ENCODE assay signal across 21 cellular contexts in the genomic region with DNA sequence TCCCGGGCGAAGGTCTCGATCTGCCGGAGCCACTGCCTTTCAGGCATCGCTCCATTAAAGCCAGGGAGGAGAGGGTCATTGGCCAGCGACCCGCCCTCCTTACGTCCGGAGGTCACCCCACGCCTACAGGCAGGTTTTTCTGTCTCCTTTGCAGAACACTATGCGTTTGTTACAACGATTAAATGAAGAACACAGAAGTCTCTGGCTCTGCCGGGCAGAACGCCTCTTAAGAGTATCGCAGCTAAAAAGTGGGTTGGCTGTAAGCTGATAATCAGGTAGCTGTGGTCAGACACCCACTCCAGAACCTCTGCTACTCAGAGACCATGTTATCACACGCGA. TPM values are rescaled to one million over a fixed set of nuclear protein-coding genes. Genes with fewer than 3 reads are reported as not detected.
DNase-seq lines count a peak whose midpoint lies in the region; TF ChIP-seq lines count a peak whose summit lies in the region.
"Had no signal": no experiment of that assay in that cellular context is flagged by ENCODE, and none has a peak within 500 bp of the region (broad histone marks: within the 10 kb centered on the region; RNA-seq: fewer than 3 reads in every experiment).

No MANE protein-coding gene starts in this region.

- H2BK5ac ChIP-seq in mesendoderm (ENCODE audit: low read length) = peak overlapping the region; percentile 23

- peaks cover 2% of the 10 kb centered on the region for H3K36me3 Mint-ChIP-seq in endodermal cell (ENCODE audit: low read depth)
- H3K36me3 Mint-ChIP-seq in activated CD4-positive, alpha-beta T cell treated with anti-CD3 and anti-CD28 coated beads, Interleukin-2, amount 10 ng/mL, durations not matched to agents 24 days and 14 days (ENCODE audit: low read depth) = peaks cover 2% of the 10 kb centered on the region

- peak overlapping the region; percentile 49 for H3K4me2 ChIP-seq in mesendoderm (ENCODE audit: low read length)
- H3K4me2 ChIP-seq: BLaER1 treated with 17β-estradiol and CSF1 and Interleukin-3, amounts not matched to agents 10 nM and 100 nM; KMS-11 had no signal

- peaks cover 13% of the 10 kb centered on the region for H3K27me3 Mint-ChIP-seq in endodermal cell (ENCODE audit: insufficient read depth)
- H3K27me3 Mint-ChIP-seq in activated CD4-positive, alpha-beta T cell treated with anti-CD3 and anti-CD28 coated beads, Interleukin-2, amount 10 ng/mL, durations not matched to agents 24 days and 14 days = peaks cover 69% of the 10 kb centered on the region

- peak overlapping the region; percentile 86 for H3K4me3 Mint-ChIP-seq in endodermal cell
- no peak overlapping the region for H3K4me3 Mint-ChIP-seq in activated CD4-positive, alpha-beta T cell treated with anti-CD3 and anti-CD28 coated beads, Interleukin-2, amount 10 ng/mL, durations not matched to agents 24 days and 14 days

- H3K56ac ChIP-seq in mesendoderm (ENCODE audit: low read length) = peak overlapping the region; percentile 86

- no peaks in the 10 kb centered on the region for H3K9me3 ChIP-seq in cardiac muscle cell (ENCODE audit: low read depth)
- no peaks in the 10 kb centered on the region for H3K9me3 ChIP-seq in left ventricle myocardium inferior (replicated peaks)
- H3K9me3 ChIP-seq in endodermal cell (ENCODE audit: control insufficient read depth, low read length) = no peaks in the 10 kb centered on the region
- H3K9me3 ChIP-seq: MG63 had no signal

- H3K36me3 ChIP-seq in cardiac muscle cell = no peaks in the 10 kb centered on the region
- H3K36me3 ChIP-seq in left ventricle myocardium inferior = no peaks in the 10 kb centered on the region
- H3K36me3 ChIP-seq in endodermal cell (ENCODE audit: control insufficient read depth, insufficient read depth, low read length) = peaks cover 9% of the 10 kb centered on the region
- no peaks in the 10 kb centered on the region for H3K36me3 ChIP-seq in mesendoderm (ENCODE audit: control insufficient read depth, insufficient read depth, low read length)
- H3K36me3 ChIP-seq: BLaER1 treated with 17β-estradiol and CSF1 and Interleukin-3, amounts not matched to agents 10 nM and 100 nM; MG63 had no signal

- H3K23ac ChIP-seq in mesendoderm (ENCODE audit: low read length) = peak overlapping the region; percentile 69

- H2BK15ac ChIP-seq in mesendoderm (replicated peaks; ENCODE audit: low read depth) = no peak overlapping the region

- no peak overlapping the region for H4K5ac ChIP-seq in mesendoderm (ENCODE audit: low read length)

- H3K4me1 Mint-ChIP-seq in endodermal cell = peaks cover 64% of the 10 kb centered on the region
- H3K4me1 Mint-ChIP-seq in activated CD4-positive, alpha-beta T cell treated with anti-CD3 and anti-CD28 coated beads, Interleukin-2, amount 10 ng/mL, durations not matched to agents 24 days and 14 days = peaks cover 2% of the 10 kb centered on the region

- intact Hi-C loops in left ventricle myocardium inferior (cut with micrococcal nuclease) = no loop called here
- intact Hi-C loops in activated CD4-positive, alpha-beta T cell treated with anti-CD3 and anti-CD28 coated beads, Interleukin-2, amount 10 ng/mL, durations not matched to agents 24 days and 14 days (cut with micrococcal nuclease) = no loop called here

- 42 to 51% methylated on average over 15 to 17 of the region's 17 CpGs for WGBS in endodermal cell (ENCODE audit: insufficient coverage in 1 of 2, insufficient read length in 1 of 2), 2 experiments
- no CpG with 5 or more reads among the region's 17 CpGs for WGBS in mesendoderm (ENCODE audit: extremely low coverage, insufficient coverage, low lambda C conversion rate)

- peaks cover 76% of the 10 kb centered on the region for H3K27me3 ChIP-seq in cardiac muscle cell
- peaks cover 99% of the 10 kb centered on the region for H3K27me3 ChIP-seq in left ventricle myocardium inferior (ENCODE audit: low read depth)
- no peaks in the 10 kb centered on the region for H3K27me3 ChIP-seq in endodermal cell (ENCODE audit: control insufficient read depth, insufficient read depth, low read length, poor library complexity, severe bottlenecking)
- H3K27me3 ChIP-seq in mesendoderm (ENCODE audit: insufficient read depth, low read length, poor library complexity) = peaks cover 2% of the 10 kb centered on the region
- H3K27me3 ChIP-seq: BLaER1 treated with 17β-estradiol and CSF1 and Interleukin-3, amounts not matched to agents 10 nM and 100 nM; MG63 had no signal

- H3K27ac ChIP-seq in cardiac muscle cell (no peak overlapping the region), left ventricle myocardium inferior (replicated peaks) (no peak overlapping the region), endodermal cell (ENCODE audit: low read depth, low read length) (no peak overlapping the region), mesendoderm (ENCODE audit: low read depth, low read length) (no peak overlapping the region)
- H3K27ac ChIP-seq: BLaER1 treated with 17β-estradiol and CSF1 and Interleukin-3, amounts not matched to agents 10 nM and 100 nM; KMS-11 had no signal

- no peaks in the 10 kb centered on the region for H3K4me1 ChIP-seq in cardiac muscle cell (ENCODE audit: low read depth)
- peaks cover 29% of the 10 kb centered on the region for H3K4me1 ChIP-seq in left ventricle myocardium inferior
- H3K4me1 ChIP-seq in endodermal cell (ENCODE audit: control insufficient read depth, insufficient read depth, low read length) = peaks cover 19% of the 10 kb centered on the region
- H3K4me1 ChIP-seq in mesendoderm (ENCODE audit: control insufficient read depth, low read depth, low read length) = peaks cover 10% of the 10 kb centered on the region
- H3K4me1 ChIP-seq: BLaER1 treated with 17β-estradiol and CSF1 and Interleukin-3, amounts not matched to agents 10 nM and 100 nM had no signal

- H2AK5ac ChIP-seq in mesendoderm (ENCODE audit: low read length) = no peak overlapping the region

- H3K27ac Mint-ChIP-seq in endodermal cell = peak overlapping the region; percentile 79
- H3K27ac Mint-ChIP-seq in activated CD4-positive, alpha-beta T cell treated with anti-CD3 and anti-CD28 coated beads, Interleukin-2, amount 10 ng/mL, durations not matched to agents 24 days and 14 days = no peak overlapping the region

- no peak for TF ChIP-seq CTCF in cardiac muscle cell (IDR thresholded peaks at IDR 0.05; ENCODE audit: low read depth, low read length)
- no peak for TF ChIP-seq CTCF in left ventricle myocardium inferior (IDR thresholded peaks at IDR 0.05; ENCODE audit: borderline replicate concordance)
- TF ChIP-seq CTCF in endodermal cell (conservative IDR thresholded peaks at IDR 0.05) = no peak

- H3K4me3 ChIP-seq in cardiac muscle cell (peak overlapping the region; percentile 15), left ventricle myocardium inferior (no peak overlapping the region), endodermal cell (ENCODE audit: low read length) (no peak overlapping the region), mesendoderm (ENCODE audit: low read length) (no peak overlapping the region)
- H3K4me3 ChIP-seq: BLaER1 treated with 17β-estradiol and CSF1 and Interleukin-3, amounts not matched to agents 10 nM and 100 nM; MG63 had no signal

- H3K9me3 Mint-ChIP-seq in endodermal cell = no peaks in the 10 kb centered on the region
- peaks cover 9% of the 10 kb centered on the region for H3K9me3 Mint-ChIP-seq in activated CD4-positive, alpha-beta T cell treated with anti-CD3 and anti-CD28 coated beads, Interleukin-2, amount 10 ng/mL, durations not matched to agents 24 days and 14 days

- H2BK120ac ChIP-seq in mesendoderm (ENCODE audit: low read depth, low read length) = no peak overlapping the region

- no peaks in the 10 kb centered on the region for H3K79me1 ChIP-seq in mesendoderm (ENCODE audit: low read length)

- DNase-seq in cardiac muscle cell (ENCODE audit: low read depth in 1 of 2, low spot score in 1 of 2) = no peak
- DNase-seq in left ventricle myocardium inferior = no peak
- no peak for DNase-seq in endodermal cell
- no peak for DNase-seq in mesendoderm
- DNase-seq in ureter (ENCODE audit: low spot score) = no peak
- no peak for DNase-seq in epidermal melanocyte (ENCODE audit: insufficient read length, low spot score)
- no peak for DNase-seq in GDM1 (lab: John Stamatoyannopoulos, UW)
- no peak for DNase-seq in activated CD4-positive, alpha-beta T cell treated with anti-CD3 and anti-CD28 coated beads, Interleukin-2, amount 10 ng/mL, durations not matched to agents 24 days and 14 days
- DNase-seq: 8988T, DMS153, EL, MG63, NCI-H1092 treated with DMSO at 0.1 percent for 48 hours, NCI-H1694, NCI-H345, NCI-H526 treated with DMSO at 0.1 percent for 48 hours, PC-3 had no signal

- H4K8ac ChIP-seq in mesendoderm (ENCODE audit: low read depth, low read length) = no peak overlapping the region

- H3K79me2 ChIP-seq in mesendoderm (ENCODE audit: control insufficient read depth, insufficient read depth, low read length) = no peaks in the 10 kb centered on the region

- no peak overlapping the region for H3K4ac ChIP-seq in mesendoderm (ENCODE audit: low read depth, low read length)

- H3K18ac ChIP-seq in mesendoderm (ENCODE audit: low read length) = peak overlapping the region; percentile 91

- H3K9ac ChIP-seq in endodermal cell (ENCODE audit: extremely low read depth, low read length, poor library complexity, severe bottlenecking) (no peak overlapping the region), mesendoderm (ENCODE audit: low read length) (peak overlapping the region; percentile 76)
- H3K9ac ChIP-seq: BLaER1 treated with 17β-estradiol and CSF1 and Interleukin-3, amounts not matched to agents 10 nM and 100 nM; KMS-11 had no signal

RNA-seq across cellular contexts. Expression of gene OTX2, which starts 15.0 kb away (rescaled TPM):
- total RNA-seq in cardiac muscle cell (3.3 and 7.1 TPM in 2 replicates), left ventricle myocardium inferior (not detected), endodermal cell (100 to 1,000 TPM; 321 to 348 TPM), ureter (not detected)
- 0.64 and 0.90 TPM in 2 replicates for polyA plus RNA-seq in cardiac muscle cell
- polyA plus RNA-seq in endodermal cell (2013, experiment 1 of 2) = 103 TPM
- polyA plus RNA-seq in endodermal cell (2013, experiment 2 of 2) = 110 TPM
- polyA plus RNA-seq in mesendoderm (2013, experiment 1 of 2) = 74.3 TPM
- polyA plus RNA-seq in mesendoderm (2013, experiment 2 of 2) = 76.2 TPM
- not detected in 2 replicates for total RNA-seq in activated CD4-positive, alpha-beta T cell treated with anti-CD3 and anti-CD28 coated beads, Interleukin-2, amount 10 ng/mL, durations not matched to agents 24 days and 14 days
- total RNA-seq: HepG2, PC-3, SK-MEL-5 had no signal
- polyA plus RNA-seq: HepG2 had no signal

Comparison
In these comparisons a context has a peak if more than half of its experiments do, and no peak if none do; other contexts are left out.
1. RNA of gene OTX2, which starts 15.0 kb away (total RNA-seq): 321 to 348 TPM in endodermal cell; 3.3 to 7.1 TPM in cardiac muscle cell, not detected in left ventricle myocardium inferior (single experiment), not detected in ureter (single experiment) and not detected in activated CD4-positive, alpha-beta T cell treated with anti-CD3 and anti-CD28 coated beads, Interleukin-2, amount 10 ng/mL, durations not matched to agents 24 days and 14 days; every median in the first group is over 10 times any median in the second.